Comparison of ENCODE assay signal across 21 cellular contexts in the genomic region with DNA sequence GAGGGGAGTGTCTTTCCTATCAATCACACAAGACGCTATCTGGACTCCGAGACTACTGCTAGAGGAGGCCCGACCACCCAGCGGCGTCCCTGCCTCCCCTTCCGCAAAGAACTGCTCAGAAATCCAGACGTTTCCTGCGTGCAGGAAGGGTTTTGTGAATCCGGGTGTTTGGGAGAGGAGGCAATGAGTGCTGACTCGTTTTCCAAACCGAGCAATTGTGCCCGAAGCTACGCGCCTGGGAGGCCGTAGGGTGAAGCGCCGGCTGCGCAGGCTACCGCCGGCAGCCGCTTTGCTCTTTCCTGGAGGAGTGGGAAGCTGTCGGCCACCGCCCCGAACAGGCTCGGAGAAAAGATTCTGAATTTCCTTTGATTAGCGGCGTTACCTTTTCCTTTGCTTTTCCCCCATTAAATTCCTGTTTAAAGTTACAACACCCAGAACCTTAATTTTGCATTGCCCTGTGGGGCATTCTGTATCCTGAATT. TPM values are rescaled to one million over a fixed set of nuclear protein-coding genes. Genes with fewer than 3 reads are reported as not detected.
DNase-seq lines count a peak whose midpoint lies in the region; ATAC-seq and TF ChIP-seq lines count a peak whose summit lies in the region.
"Had no signal": no experiment of that assay in that cellular context is flagged by ENCODE, and none has a peak within 500 bp of the region (broad histone marks: within the 10 kb centered on the region; RNA-seq: fewer than 3 reads in every experiment).

No MANE protein-coding gene starts in this region.

- H4K8ac ChIP-seq in mesenchymal stem cell (ENCODE audit: low read length) = no peak overlapping the region

- no peak overlapping the region for H2BK15ac ChIP-seq in mesenchymal stem cell (ENCODE audit: low read depth, poor library complexity, severe bottlenecking)

- no peak overlapping the region for H3K9ac ChIP-seq in mesenchymal stem cell (ENCODE audit: low read length)

- no peak for ATAC-seq in stimulated activated naive CD8-positive, alpha-beta T cell treated with anti-CD3 and anti-CD28 coated beads, Interleukin-15, amount 100 ng/mL, for 72 hours
- ATAC-seq: activated CD4-positive, alpha-beta T cell treated with anti-CD3 and anti-CD28 coated beads for 36 hours; PC-3 had no signal

- H3K36me3 ChIP-seq in mesenchymal stem cell (ENCODE audit: control insufficient read depth in 1 of 2, insufficient read depth in 2 of 2, low read depth in 1 of 2, low read length in 2 of 2) = no peaks in the 10 kb centered on the region
- H3K36me3 ChIP-seq: breast epithelium, HAP-1, thoracic aorta had no signal

- peaks cover 51% of the 10 kb centered on the region for H3K27me3 Mint-ChIP-seq in activated naive CD8-positive, alpha-beta T cell
- peaks cover 85% of the 10 kb centered on the region for H3K27me3 Mint-ChIP-seq in activated naive CD8-positive, alpha-beta T cell treated with anti-CD3 and anti-CD28 coated beads for 36 hours
- peaks cover 61% of the 10 kb centered on the region for H3K27me3 Mint-ChIP-seq in brain
- H3K27me3 Mint-ChIP-seq in stimulated activated naive CD8-positive, alpha-beta T cell treated with anti-CD3 and anti-CD28 coated beads, Interleukin-15, amount 100 ng/mL, for 72 hours = peaks cover 91% of the 10 kb centered on the region

- peaks cover 43% of the 10 kb centered on the region for H3K4me1 Mint-ChIP-seq in activated naive CD8-positive, alpha-beta T cell (ENCODE audit: low read depth)
- peaks cover 26% of the 10 kb centered on the region for H3K4me1 Mint-ChIP-seq in activated naive CD8-positive, alpha-beta T cell treated with anti-CD3 and anti-CD28 coated beads for 36 hours
- peaks cover 56% of the 10 kb centered on the region for H3K4me1 Mint-ChIP-seq in brain
- H3K4me1 Mint-ChIP-seq in stimulated activated naive CD8-positive, alpha-beta T cell treated with anti-CD3 and anti-CD28 coated beads, Interleukin-15, amount 100 ng/mL, for 72 hours = peaks cover 56% of the 10 kb centered on the region

- no peak overlapping the region for H2BK5ac ChIP-seq in mesenchymal stem cell (ENCODE audit: low read depth, low read length, poor library complexity, severe bottlenecking)

- peak overlapping the region; percentile 47 for H3K4me3 Mint-ChIP-seq in activated naive CD8-positive, alpha-beta T cell
- H3K4me3 Mint-ChIP-seq in activated naive CD8-positive, alpha-beta T cell treated with anti-CD3 and anti-CD28 coated beads for 36 hours = no peak overlapping the region
- H3K4me3 Mint-ChIP-seq in brain = peak overlapping the region; percentile 79 to 89 (median 81)
- H3K4me3 Mint-ChIP-seq in stimulated activated naive CD8-positive, alpha-beta T cell treated with anti-CD3 and anti-CD28 coated beads, Interleukin-15, amount 100 ng/mL, for 72 hours = peak overlapping the region; percentile 19
- H3K4me3 Mint-ChIP-seq: activated CD4-positive, alpha-beta T cell treated with anti-CD3 and anti-CD28 coated beads for 36 hours had no signal

- H3K27ac Mint-ChIP-seq in activated naive CD8-positive, alpha-beta T cell = no peak overlapping the region
- no peak overlapping the region for H3K27ac Mint-ChIP-seq in activated naive CD8-positive, alpha-beta T cell treated with anti-CD3 and anti-CD28 coated beads for 36 hours
- peak overlapping the region in 1 of 5 experiments; percentile 89 for H3K27ac Mint-ChIP-seq in brain
- H3K27ac Mint-ChIP-seq in stimulated activated naive CD8-positive, alpha-beta T cell treated with anti-CD3 and anti-CD28 coated beads, Interleukin-15, amount 100 ng/mL, for 72 hours = no peak overlapping the region
- H3K27ac Mint-ChIP-seq: activated CD4-positive, alpha-beta T cell treated with anti-CD3 and anti-CD28 coated beads for 36 hours had no signal

- TF ChIP-seq CTCF in brain (conservative IDR thresholded peaks at IDR 0.05) = no peak

- no peak overlapping the region for H3K4ac ChIP-seq in mesenchymal stem cell (ENCODE audit: low read depth in 1 of 2, low read length in 2 of 2)

- H2BK120ac ChIP-seq in mesenchymal stem cell (ENCODE audit: low read depth, low read length) = no peak overlapping the region

- DNase-seq in activated naive CD8-positive, alpha-beta T cell treated with anti-CD3 and anti-CD28 coated beads for 36 hours = no peak
- DNase-seq in mesenchymal stem cell (no peak), SW 1271 (lab: John Stamatoyannopoulos, UW) (no peak), DMS 273 (lab: John Stamatoyannopoulos, UW; ENCODE audit: unreplicated experiment) (no peak), Ammon's horn (ENCODE audit: low spot score) (no peak)
- DNase-seq in stimulated activated naive CD8-positive, alpha-beta T cell treated with anti-CD3 and anti-CD28 coated beads, Interleukin-15, amount 100 ng/mL, for 72 hours = no peak
- DNase-seq: activated CD4-positive, alpha-beta T cell treated with anti-CD3 and anti-CD28 coated beads for 36 hours; DMS 273 treated with DMSO at 0.1 percent for 48 hours; effector CD8-positive, alpha-beta T cell; KBM-7; NCI-H1417 treated with DMSO at 0.1 percent for 48 hours; NCI-H524; PC-3 had no signal

- H2AK5ac ChIP-seq in mesenchymal stem cell (ENCODE audit: low read length, severe bottlenecking) = no peak overlapping the region

- H3K79me1 ChIP-seq in mesenchymal stem cell (replicated peaks; ENCODE audit: low read length, poor library complexity, severe bottlenecking) = no peaks in the 10 kb centered on the region

- H3K27ac ChIP-seq in mesenchymal stem cell (ENCODE audit: low read length, poor library complexity, severe bottlenecking) = no peak overlapping the region
- H3K27ac ChIP-seq: breast epithelium, thoracic aorta had no signal

- H3K23ac ChIP-seq in mesenchymal stem cell (ENCODE audit: low read length in 2 of 2) = peak overlapping the region in 1 of 2 experiments; percentile 1

- peaks cover 87 to 97% of the 10 kb centered on the region in 2 experiments for H3K27me3 ChIP-seq in mesenchymal stem cell (ENCODE audit: control insufficient read depth in 1 of 2, insufficient read depth in 1 of 2, low read length in 2 of 2)

- no peak overlapping the region for H2AFZ ChIP-seq in mesenchymal stem cell (ENCODE audit: low read depth, low read length)

- peaks cover 37% of the 10 kb centered on the region for H3K4me1 ChIP-seq in mesenchymal stem cell (ENCODE audit: control insufficient read depth, insufficient read depth, low read depth, low read length)
- H3K4me1 ChIP-seq: HAP-1 had no signal

- no peaks in the 10 kb centered on the region for H3K36me3 Mint-ChIP-seq in activated naive CD8-positive, alpha-beta T cell
- no peaks in the 10 kb centered on the region for H3K36me3 Mint-ChIP-seq in activated naive CD8-positive, alpha-beta T cell treated with anti-CD3 and anti-CD28 coated beads for 36 hours
- peaks cover 23% of the 10 kb centered on the region for H3K36me3 Mint-ChIP-seq in brain

- no peaks in the 10 kb centered on the region for H3K9me3 ChIP-seq in mesenchymal stem cell (ENCODE audit: control insufficient read depth, low read length)
- H3K9me3 ChIP-seq: breast epithelium, HAP-1, thoracic aorta had no signal

- no peak overlapping the region for H3K14ac ChIP-seq in mesenchymal stem cell (ENCODE audit: low read length in 2 of 2)

- H2BK12ac ChIP-seq in mesenchymal stem cell (ENCODE audit: low read length in 2 of 2) = no peak overlapping the region

- no peaks in the 10 kb centered on the region for H3K9me3 Mint-ChIP-seq in activated naive CD8-positive, alpha-beta T cell (ENCODE audit: low read depth)
- H3K9me3 Mint-ChIP-seq in activated naive CD8-positive, alpha-beta T cell treated with anti-CD3 and anti-CD28 coated beads for 36 hours = no peaks in the 10 kb centered on the region
- peaks cover 2 to 14% (median 8%) of the 10 kb centered on the region in 5 experiments for H3K9me3 Mint-ChIP-seq in brain
- no peaks in the 10 kb centered on the region for H3K9me3 Mint-ChIP-seq in stimulated activated naive CD8-positive, alpha-beta T cell treated with anti-CD3 and anti-CD28 coated beads, Interleukin-15, amount 100 ng/mL, for 72 hours

- no peak overlapping the region for H3K18ac ChIP-seq in mesenchymal stem cell (ENCODE audit: low read depth in 1 of 2, low read length in 2 of 2)

- no peak overlapping the region for H4K91ac ChIP-seq in mesenchymal stem cell (ENCODE audit: low read length)

- H3K4me3 ChIP-seq in mesenchymal stem cell (ENCODE audit: insufficient read depth in 1 of 2, low read depth in 1 of 2, low read length in 2 of 2) = peak overlapping the region; percentile 22 to 37
- H3K4me3 ChIP-seq: HAP-1 had no signal

- peak overlapping the region; percentile 4 for H3K4me2 ChIP-seq in mesenchymal stem cell (ENCODE audit: low read length, poor library complexity, severe bottlenecking)

- 2% methylated on average over 25 of the region's 27 CpGs for WGBS in mesenchymal stem cell

RNA-seq across cellular contexts. Expression of a gene that starts 5.3 kb away (rescaled TPM):
- total RNA-seq in activated naive CD8-positive, alpha-beta T cell treated with anti-CD3 and anti-CD28 coated beads for 36 hours = not detected
- 0.48 TPM for polyA plus RNA-seq in brain (ENCODE audit: insufficient read depth, low read depth, low replicate concordance)
- not detected for polyA plus RNA-seq in mesenchymal stem cell (2013, experiment 1 of 2)
- polyA plus RNA-seq in mesenchymal stem cell (2013, experiment 2 of 2) = not detected
- total RNA-seq: activated CD4-positive, alpha-beta T cell treated with anti-CD3 and anti-CD28 coated beads for 36 hours; breast epithelium; fibroblast of villous mesenchyme; mononuclear cell; posterior vena cava; thoracic aorta had no signal
